Comparison of ENCODE assay signal across 14 cellular contexts in genomic region chr10:80172896-80173295, GRCh38. TPM values are rescaled to one million over a fixed set of nuclear protein-coding genes. Genes with fewer than 3 reads are reported as not detected.
DNase-seq lines count a peak whose midpoint lies in the region; ATAC-seq and TF ChIP-seq lines count a peak whose summit lies in the region.
"Had no signal": no experiment of that assay in that cellular context is flagged by ENCODE, and none has a peak within 500 bp of the region (broad histone marks: within the 10 kb centered on the region; RNA-seq: fewer than 3 reads in every experiment).

No MANE protein-coding gene starts in this region.

- TF ChIP-seq CTCF in AG04450 (IDR thresholded peaks at IDR 0.05; ENCODE audit: low read depth, low read length) = no peak
- no peak for TF ChIP-seq CTCF in CD8-positive, alpha-beta T cell (IDR thresholded peaks at IDR 0.05)
- no peak for TF ChIP-seq CTCF in GM13977 (IDR thresholded peaks at IDR 0.05; ENCODE audit: extremely low read depth, insufficient read depth, missing control alignments)

- H3K27ac ChIP-seq in AG04450 (ENCODE audit: low read depth, low read length) (peak overlapping the region; percentile 21), mucosa of rectum (ENCODE audit: low read depth in 2 of 2, low read length in 2 of 2) (peak overlapping the region; percentile 38 to 91)
- H3K27ac ChIP-seq in CD8-positive, alpha-beta T cell (ENCODE audit: low read depth, low read length) = no peak overlapping the region
- H3K27ac ChIP-seq: suprapubic skin, WERI-Rb-1 had no signal

- intact Hi-C loops in CD8-positive, alpha-beta T cell (cut with DNase I, micrococcal nuclease) = no loop called here

- peaks cover 64% of the 10 kb centered on the region for H3K36me3 Mint-ChIP-seq in CD8-positive, alpha-beta T cell
- H3K36me3 Mint-ChIP-seq in T-helper 17 cell (ENCODE audit: low read depth) = no peaks in the 10 kb centered on the region

- in situ Hi-C loops in GM13977 (cut with MboI; ENCODE audit: low pct_unique_long_range_greater_than_20kb, low sequenced_read_pairs, unreplicated experiment) = no loop called here

- DNase-seq in AG04450 (ENCODE audit: low read depth, low spot score) = no peak
- no peak for DNase-seq in CD8-positive, alpha-beta T cell
- no peak for DNase-seq in T-helper 17 cell
- no peak for DNase-seq in stimulated activated CD8-positive, alpha-beta memory T cell treated with anti-CD3 and anti-CD28 coated beads, Interleukin-4, amount 100 ng/mL, for 48 hours
- DNase-seq in GM13977 (ENCODE audit: low spot score) = no peak
- DNase-seq: activated CD8-positive, alpha-beta memory T cell treated with anti-CD3 and anti-CD28 coated beads, Interleukin-2, amount 50 U/mL, for 48 hours; NCI-H446 treated with DMSO at 0.1 percent for 48 hours; WERI-Rb-1 had no signal

- H3K4me3 ChIP-seq in AG04450 (ENCODE audit: low read depth, low read length) (no peak overlapping the region), mucosa of rectum (ENCODE audit: low read length in 2 of 2) (no peak overlapping the region)
- no peak overlapping the region for H3K4me3 ChIP-seq in CD8-positive, alpha-beta T cell (ENCODE audit: low read depth, low read length)
- H3K4me3 ChIP-seq: dorsolateral prefrontal cortex, suprapubic skin had no signal

- ATAC-seq in CD8-positive, alpha-beta T cell = no peak
- ATAC-seq in T-helper 17 cell (no peak), HG03378 (IDR thresholded peaks at IDR 0.05; ENCODE audit: unreplicated experiment) (no peak)

- peak overlapping the region; percentile 60 for H3K27ac Mint-ChIP-seq in CD8-positive, alpha-beta T cell
- peak overlapping the region; percentile 79 for H3K27ac Mint-ChIP-seq in T-helper 17 cell

- peaks cover 34% of the 10 kb centered on the region for H3K36me3 ChIP-seq in CD8-positive, alpha-beta T cell (ENCODE audit: insufficient read depth, low read length)
- peaks cover 19 to 29% of the 10 kb centered on the region in 2 donors for H3K36me3 ChIP-seq in mucosa of rectum (ENCODE audit: control insufficient read depth in 2 of 2, insufficient read depth in 2 of 2, low read length in 2 of 2)

- CTCF ChIA-PET in AG04450 (lab: Charles Lee) = interaction anchor here (0.5 kb wide), 1 partner anchor 30 kb away, joined by 3 read pairs; no protein-coding TSS in a partner anchor
- CTCF ChIA-PET in CD8-positive, alpha-beta T cell (lab: Charles Lee) = interaction anchor here (1.5 kb wide), 1 partner anchor 29 kb away, joined by 3 read pairs; no protein-coding TSS in a partner anchor

- no peaks in the 10 kb centered on the region for H3K27me3 ChIP-seq in AG04450 (ENCODE audit: control insufficient read depth, insufficient read depth, low read length)
- H3K27me3 ChIP-seq in CD8-positive, alpha-beta T cell (ENCODE audit: insufficient read depth, low read length) = no peaks in the 10 kb centered on the region
- H3K27me3 ChIP-seq in mucosa of rectum (ENCODE audit: control insufficient read depth in 2 of 2, insufficient read depth in 2 of 2, low read length in 2 of 2) = no peaks in the 10 kb centered on the region
- H3K27me3 ChIP-seq: dorsolateral prefrontal cortex, suprapubic skin had no signal

- H3K4me3 Mint-ChIP-seq in CD8-positive, alpha-beta T cell = no peak overlapping the region
- no peak overlapping the region for H3K4me3 Mint-ChIP-seq in T-helper 17 cell

- no peaks in the 10 kb centered on the region for H3K27me3 Mint-ChIP-seq in CD8-positive, alpha-beta T cell (ENCODE audit: low read depth)
- no peaks in the 10 kb centered on the region for H3K27me3 Mint-ChIP-seq in T-helper 17 cell

- no peaks in the 10 kb centered on the region for H3K9me3 Mint-ChIP-seq in CD8-positive, alpha-beta T cell

- peaks cover 40% of the 10 kb centered on the region for H3K4me1 Mint-ChIP-seq in CD8-positive, alpha-beta T cell (ENCODE audit: low read depth)
- H3K4me1 Mint-ChIP-seq in T-helper 17 cell = peaks cover 22% of the 10 kb centered on the region

- peaks cover 10% of the 10 kb centered on the region for H3K4me1 ChIP-seq in CD8-positive, alpha-beta T cell (ENCODE audit: insufficient read depth, low read length)
- H3K4me1 ChIP-seq in mucosa of rectum (ENCODE audit: control insufficient read depth in 2 of 2, insufficient read depth in 2 of 2, low read length in 2 of 2) = peaks cover 26 to 49% of the 10 kb centered on the region in 2 donors

- no peaks in the 10 kb centered on the region; the same call in 1 of the 2 replicates for H3K9me3 ChIP-seq in AG04450 (ENCODE audit: control insufficient read depth, insufficient read depth, low read length)
- no peaks in the 10 kb centered on the region for H3K9me3 ChIP-seq in CD8-positive, alpha-beta T cell (ENCODE audit: low read length)
- H3K9me3 ChIP-seq in T-helper 17 cell (ENCODE audit: control insufficient read depth, low read length, poor library complexity, severe bottlenecking) = no peaks in the 10 kb centered on the region
- H3K9me3 ChIP-seq in mucosa of rectum (ENCODE audit: control insufficient read depth in 2 of 2, low read length in 2 of 2) = no peaks in the 10 kb centered on the region
- H3K9me3 ChIP-seq: suprapubic skin had no signal

- POLR2A ChIA-PET in AG04450 (lab: Yijun Ruan, JAX) = no interaction called here
- POLR2A ChIA-PET in CD8-positive, alpha-beta T cell (lab: Charles Lee) = no interaction called here

- H3K9ac ChIP-seq in mucosa of rectum (ENCODE audit: low read depth in 1 of 2, low read length in 2 of 2) = peak overlapping the region in 1 of 2 donors; percentile 72

RNA-seq across cellular contexts. Expression of gene ANXA11, which starts 32.4 kb away (rescaled TPM):
- polyA plus RNA-seq in AG04450 (2011; rRNA removed) = 161 and 182 TPM in 2 replicates
- polyA minus RNA-seq in AG04450 (2011; rRNA and poly(A)+ RNA removed) = 120 and 127 TPM in 2 replicates
- total RNA-seq in CD8-positive, alpha-beta T cell = 100 to 1,000 TPM; 136 to 141 TPM
- total RNA-seq in T-helper 17 cell = 100 to 1,000 TPM; 199 to 209 TPM

RNA-seq across cellular contexts. Expression of gene PLAC9, which starts 40.4 kb away (rescaled TPM):
- polyA plus RNA-seq in AG04450 (2011; rRNA removed) = 11.5 and 14.2 TPM in 2 replicates
- polyA minus RNA-seq in AG04450 (2011; rRNA and poly(A)+ RNA removed) = 2.2 and 4.0 TPM in 2 replicates
- not detected for total RNA-seq in CD8-positive, alpha-beta T cell
- total RNA-seq in T-helper 17 cell = not detected
- total RNA-seq: M059J, renal cortical epithelial cell had no signal
